ENCODE assay signal across 1 cellular context in the genomic region with DNA sequence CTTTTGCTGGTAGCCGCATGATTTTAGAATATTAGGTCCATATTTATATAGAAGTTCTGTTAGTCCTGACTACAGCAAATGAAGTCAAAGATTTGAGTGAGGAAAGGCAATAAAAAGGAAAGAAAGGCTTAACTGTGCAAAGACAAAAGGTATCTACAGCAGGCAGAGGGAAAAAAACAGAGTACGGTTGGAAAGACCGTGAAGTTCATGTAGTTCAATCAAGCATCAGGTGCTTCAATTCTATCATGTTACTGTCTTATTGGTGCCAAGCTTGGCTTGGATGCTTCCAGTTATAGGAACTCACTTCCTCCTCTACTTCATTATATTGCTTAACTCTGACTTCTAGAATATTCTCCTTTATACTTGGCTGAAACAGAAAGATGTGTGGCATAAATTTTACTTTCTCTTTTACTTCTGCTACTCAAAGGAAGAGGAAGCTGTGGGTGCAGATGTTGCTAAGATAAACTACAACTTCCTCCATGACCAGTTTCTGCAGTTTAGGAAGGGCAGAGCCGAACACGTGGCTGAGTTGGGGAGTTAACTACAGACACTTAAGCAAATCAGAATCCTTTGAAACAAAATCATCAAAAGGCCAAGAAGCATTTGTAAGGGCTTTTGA.
TF ChIP-seq lines count a peak whose summit lies in the region.

No MANE protein-coding gene starts in this region.

TF ChIP-seq in WTC11, 78 proteins besides CTCF, POLR2A, EP300 and RAD21 (continued from another document):
- TF ChIP-seq NFYB (CRISPR knock-in tag; conservative IDR thresholded peaks at IDR 0.05; ENCODE audit: low read depth) (no peak), SMAD3 (CRISPR knock-in tag; IDR thresholded peaks at IDR 0.05; ENCODE audit: borderline replicate concordance) (no peak), CDX4 (CRISPR knock-in tag; IDR thresholded peaks at IDR 0.05; ENCODE audit: borderline replicate concordance) (no peak), ZNF423 (CRISPR knock-in tag; IDR thresholded peaks at IDR 0.05) (no peak), TEAD1 (CRISPR knock-in tag; IDR thresholded peaks at IDR 0.05) (no peak), ZNF138 (CRISPR knock-in tag; conservative IDR thresholded peaks at IDR 0.05) (no peak), NR1H2 (CRISPR knock-in tag; IDR thresholded peaks at IDR 0.05) (no peak), TP53 (CRISPR knock-in tag; IDR thresholded peaks at IDR 0.05) (no peak), SMAD4 (CRISPR knock-in tag; IDR thresholded peaks at IDR 0.05) (no peak), EMX1 (CRISPR knock-in tag; IDR thresholded peaks at IDR 0.05) (no peak)
